ENCODE assay signal across 11 cellular contexts in the genomic region with DNA sequence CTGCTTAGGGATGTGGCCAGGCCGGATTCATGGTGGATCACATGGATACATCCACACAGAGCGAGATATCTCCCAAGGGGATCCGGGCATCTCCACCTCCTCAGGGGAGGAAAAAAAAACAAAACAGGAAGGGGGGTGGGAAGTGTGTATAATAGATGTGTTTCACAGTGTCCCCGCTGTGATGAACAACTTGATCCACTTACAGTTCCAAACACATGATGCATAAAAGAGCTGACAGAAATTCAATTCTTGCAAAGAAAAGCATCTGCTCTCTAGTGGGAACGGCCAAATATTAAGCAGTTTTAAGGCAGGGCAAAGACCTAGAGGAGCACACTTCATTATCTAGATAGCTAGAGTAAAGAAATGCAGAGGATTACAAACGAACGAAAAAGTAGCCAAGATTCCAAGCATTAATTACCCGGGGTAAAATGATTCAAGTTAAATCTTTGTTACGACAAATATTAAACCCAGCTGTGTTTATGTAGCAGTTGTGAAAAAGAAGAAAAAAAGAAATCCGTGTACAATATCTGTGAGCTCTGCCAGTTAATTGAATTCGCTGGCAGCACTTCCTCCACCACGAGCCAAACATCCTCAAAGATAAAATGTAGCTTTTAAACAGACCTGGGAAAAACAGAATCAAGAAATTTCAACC.
DNase-seq lines count a peak whose midpoint lies in the region; ATAC-seq, FAIRE-seq and TF ChIP-seq lines count a peak whose summit lies in the region.
"Had no signal": no experiment of that assay in that cellular context is flagged by ENCODE, and none has a peak within 500 bp of the region (broad histone marks: within the 10 kb centered on the region; RNA-seq: fewer than 3 reads in every experiment).

No MANE protein-coding gene starts in this region.

- no peaks in the 10 kb centered on the region for H3K9me3 ChIP-seq in astrocyte (ENCODE audit: insufficient read depth, low read depth, low read length)
- H3K9me3 ChIP-seq: tibial artery had no signal

- intact Hi-C loops in left ventricle myocardium superior (cut with micrococcal nuclease) = no loop called here

- peak; percentile 91 for ATAC-seq in left ventricle myocardium superior

- H3K4me1 ChIP-seq in astrocyte (ENCODE audit: insufficient read depth, low read length) = no peaks in the 10 kb centered on the region

- no peak overlapping the region for H2AFZ ChIP-seq in astrocyte (ENCODE audit: low read depth, low read length)

- peaks cover 8% of the 10 kb centered on the region for H3K27me3 Mint-ChIP-seq in astrocyte (ENCODE audit: low read depth, unreplicated experiment)
- H3K27me3 Mint-ChIP-seq in activated T-cell treated with anti-CD3 and anti-CD28 coated beads, Interleukin-2, amount 50 U/mL, for 24 hours = no peaks in the 10 kb centered on the region

- no peaks in the 10 kb centered on the region for H3K36me3 ChIP-seq in astrocyte (ENCODE audit: insufficient read depth, low read length)
- H3K36me3 ChIP-seq: tibial artery had no signal

- FAIRE-seq in astrocyte (lab: Jason Lieb, UNC) = no peak

- H3K79me2 ChIP-seq in astrocyte (ENCODE audit: insufficient read depth, low read length) = no peaks in the 10 kb centered on the region

- peak; percentile 11 for DNase-seq in NCI-H82 (lab: John Stamatoyannopoulos, UW)
- DNase-seq in NCI-H82 treated with DMSO at 0.1 percent for 48 hours (lab: John Stamatoyannopoulos, UW; ENCODE audit: unreplicated experiment) = no peak
- DNase-seq in astrocyte (ENCODE audit: low read depth) = peak; percentile 57
- peak; percentile 61 for DNase-seq in left ventricle myocardium superior
- no peak for DNase-seq in activated T-cell treated with anti-CD3 and anti-CD28 coated beads, Interleukin-2, amount 50 U/mL, for 24 hours
- DNase-seq in NCI-H1694 (lab: John Stamatoyannopoulos, UW) = no peak
- DNase-seq in stimulated activated CD4-positive, alpha-beta T cell treated with anti-CD3 and anti-CD28 coated beads, Interleukin-4, amount 100 ng/mL, for 24 hours = no peak
- DNase-seq: activated CD8-positive, alpha-beta memory T cell treated with anti-CD3 and anti-CD28 coated beads for 24 hours; NCI-H524; tibial artery had no signal

- H3K27me3 ChIP-seq in astrocyte (ENCODE audit: insufficient read depth, low read length) = no peaks in the 10 kb centered on the region
- H3K27me3 ChIP-seq: tibial artery had no signal

- no peak overlapping the region for H3K27ac Mint-ChIP-seq in astrocyte (ENCODE audit: unreplicated experiment)
- H3K27ac Mint-ChIP-seq in activated T-cell treated with anti-CD3 and anti-CD28 coated beads, Interleukin-2, amount 50 U/mL, for 24 hours = no peak overlapping the region

- peak overlapping the region; percentile 61 for H3K4me2 ChIP-seq in astrocyte (ENCODE audit: low read length)

- H3K4me3 Mint-ChIP-seq in astrocyte (ENCODE audit: unreplicated experiment) = no peak overlapping the region
- no peak overlapping the region for H3K4me3 Mint-ChIP-seq in activated T-cell treated with anti-CD3 and anti-CD28 coated beads, Interleukin-2, amount 50 U/mL, for 24 hours

- H3K4me1 Mint-ChIP-seq in astrocyte (ENCODE audit: low read depth, unreplicated experiment) = peaks cover 3% of the 10 kb centered on the region
- peaks cover 7% of the 10 kb centered on the region for H3K4me1 Mint-ChIP-seq in activated T-cell treated with anti-CD3 and anti-CD28 coated beads, Interleukin-2, amount 50 U/mL, for 24 hours (ENCODE audit: low read depth)

- peaks cover 4% of the 10 kb centered on the region for H3K9me3 Mint-ChIP-seq in astrocyte (ENCODE audit: unreplicated experiment)
- H3K9me3 Mint-ChIP-seq in activated T-cell treated with anti-CD3 and anti-CD28 coated beads, Interleukin-2, amount 50 U/mL, for 24 hours = peaks cover 2% of the 10 kb centered on the region

- H4K20me1 ChIP-seq in astrocyte (ENCODE audit: insufficient read depth, low read length) = no peaks in the 10 kb centered on the region

- H3K4me3 ChIP-seq in astrocyte (ENCODE audit: insufficient read depth, low read depth, low read length) = no peak overlapping the region
- H3K4me3 ChIP-seq: tibial artery had no signal

- no peak for TF ChIP-seq CTCF in astrocyte (IDR thresholded peaks at IDR 0.05; ENCODE audit: insufficient read depth, low read depth, low read length)

- H3K27ac ChIP-seq in astrocyte (ENCODE audit: low read depth, low read length) = no peak overlapping the region
- peak overlapping the region; percentile 19 for H3K27ac ChIP-seq in temporal lobe (ENCODE audit: low read depth, low read length)
- H3K27ac ChIP-seq: tibial artery had no signal

- H3K9ac ChIP-seq in astrocyte (ENCODE audit: low read length) = no peak overlapping the region

- H3K36me3 Mint-ChIP-seq in astrocyte (ENCODE audit: low read depth, unreplicated experiment) = peaks cover 3% of the 10 kb centered on the region
- peaks cover 20% of the 10 kb centered on the region for H3K36me3 Mint-ChIP-seq in activated T-cell treated with anti-CD3 and anti-CD28 coated beads, Interleukin-2, amount 50 U/mL, for 24 hours (ENCODE audit: low read depth)

Comparison
In these comparisons a context has a peak if more than half of its experiments do, and no peak if none do; other contexts are left out.
1. DNase-seq: peak in NCI-H82 (single experiment), astrocyte (single experiment) and left ventricle myocardium superior (single experiment); none in NCI-H82 treated with DMSO at 0.1 percent for 48 hours (single experiment), activated T-cell treated with anti-CD3 and anti-CD28 coated beads, Interleukin-2, amount 50 U/mL, for 24 hours (single experiment), NCI-H1694 (single experiment) and stimulated activated CD4-positive, alpha-beta T cell treated with anti-CD3 and anti-CD28 coated beads, Interleukin-4, amount 100 ng/mL, for 24 hours (single experiment).